Comparison of ENCODE assay signal across 9 cellular contexts in genomic region chr3:125150525-125151436, GRCh38.
DNase-seq lines count a peak whose midpoint lies in the region; ATAC-seq, FAIRE-seq and TF ChIP-seq lines count a peak whose summit lies in the region.
"Had no signal": no experiment of that assay in that cellular context is flagged by ENCODE, and none has a peak within 500 bp of the region (broad histone marks: within the 10 kb centered on the region; RNA-seq: fewer than 3 reads in every experiment).

No MANE protein-coding gene starts in this region.

- DNase-seq in ELR (ENCODE audit: low read depth) (peak; percentile 62), SW480 (ENCODE audit: low spot score) (peak; percentile 53), bronchial epithelial cell (ENCODE audit: low read depth) (peak; percentile 64), occipital lobe (lab: John Stamatoyannopoulos, UW) (no peak)
- no peak for DNase-seq in natural killer cell treated with Interleukin-12 subunit alpha and Interleukin-12 subunit beta and Interleukin-15 and Interleukin-18, amount 100 ng/mL, for 72 hours (ENCODE audit: low spot score)

- TF ChIP-seq EP300 in Ishikawa (IDR thresholded peaks at IDR 0.05; ENCODE audit: borderline replicate concordance) = no peak

- no peaks in the 10 kb centered on the region for H3K36me3 Mint-ChIP-seq in natural killer cell treated with Interleukin-12 subunit alpha and Interleukin-12 subunit beta and Interleukin-15 and Interleukin-18, amount 100 ng/mL, for 72 hours
- H3K36me3 Mint-ChIP-seq: activated naive CD8-positive, alpha-beta T cell had no signal

- H3K4me3 ChIP-seq in bronchial epithelial cell (ENCODE audit: low read depth, low read length) = no peak overlapping the region

- no peaks in the 10 kb centered on the region for H3K36me3 ChIP-seq in bronchial epithelial cell (ENCODE audit: control insufficient read depth, insufficient read depth, low read length)

- peak; percentile 46 for TF ChIP-seq CTCF in bronchial epithelial cell (IDR thresholded peaks at IDR 0.05; ENCODE audit: insufficient read depth, low read length, severe bottlenecking)

- peaks cover 50 to 51% of the 10 kb centered on the region in 2 donors for H3K4me1 Mint-ChIP-seq in natural killer cell treated with Interleukin-12 subunit alpha and Interleukin-12 subunit beta and Interleukin-15 and Interleukin-18, amount 100 ng/mL, for 72 hours (ENCODE audit: low read depth in 2 of 2)

- no peaks in the 10 kb centered on the region for H3K27me3 ChIP-seq in bronchial epithelial cell (ENCODE audit: control insufficient read depth, insufficient read depth, low read length)

- no peak overlapping the region for H3K4me3 Mint-ChIP-seq in natural killer cell treated with Interleukin-12 subunit alpha and Interleukin-12 subunit beta and Interleukin-15 and Interleukin-18, amount 100 ng/mL, for 72 hours
- H3K4me3 Mint-ChIP-seq: activated naive CD8-positive, alpha-beta T cell had no signal

- no peak for FAIRE-seq in bronchial epithelial cell (lab: Jason Lieb, UNC)

- no peaks in the 10 kb centered on the region for H3K27me3 Mint-ChIP-seq in natural killer cell treated with Interleukin-12 subunit alpha and Interleukin-12 subunit beta and Interleukin-15 and Interleukin-18, amount 100 ng/mL, for 72 hours
- H3K27me3 Mint-ChIP-seq: activated naive CD8-positive, alpha-beta T cell had no signal

- ATAC-seq in natural killer cell treated with Interleukin-12 subunit alpha and Interleukin-12 subunit beta and Interleukin-15 and Interleukin-18, amount 100 ng/mL, for 72 hours = peak; percentile 52 to 73
- ATAC-seq in GM21529 (IDR thresholded peaks at IDR 0.05; ENCODE audit: unreplicated experiment) = no peak
- ATAC-seq in GM21737 (IDR thresholded peaks at IDR 0.05; ENCODE audit: unreplicated experiment) = no peak

- peak; percentile 65 for TF ChIP-seq RAD21 in Ishikawa (IDR thresholded peaks at IDR 0.05; ENCODE audit: low read depth)

- H3K9me3 Mint-ChIP-seq in natural killer cell treated with Interleukin-12 subunit alpha and Interleukin-12 subunit beta and Interleukin-15 and Interleukin-18, amount 100 ng/mL, for 72 hours = no peaks in the 10 kb centered on the region

- H3K27ac Mint-ChIP-seq in natural killer cell treated with Interleukin-12 subunit alpha and Interleukin-12 subunit beta and Interleukin-15 and Interleukin-18, amount 100 ng/mL, for 72 hours = peak overlapping the region in 1 of 2 donors; percentile 21
- H3K27ac Mint-ChIP-seq: activated naive CD8-positive, alpha-beta T cell had no signal

TF ChIP-seq in Ishikawa, 13 proteins besides CTCF, POLR2A, EP300 and RAD21:
- TF ChIP-seq NFIC (IDR thresholded peaks at IDR 0.05) (no peak), USF1 (IDR thresholded peaks at IDR 0.05) (peak; percentile 71)

Comparison
In these comparisons a context has a peak if more than half of its experiments do, and no peak if none do; other contexts are left out.
1. DNase-seq: peak in ELR (single experiment), SW480 (single experiment) and bronchial epithelial cell (single experiment); none in natural killer cell treated with Interleukin-12 subunit alpha and Interleukin-12 subunit beta and Interleukin-15 and Interleukin-18, amount 100 ng/mL, for 72 hours (single experiment) and occipital lobe (single experiment).
2. ATAC-seq: peak in natural killer cell treated with Interleukin-12 subunit alpha and Interleukin-12 subunit beta and Interleukin-15 and Interleukin-18, amount 100 ng/mL, for 72 hours (2 of 2); none in GM21529 (single experiment) and GM21737 (single experiment).